Comparison of ENCODE assay signal across 16 cellular contexts in the genomic region with DNA sequence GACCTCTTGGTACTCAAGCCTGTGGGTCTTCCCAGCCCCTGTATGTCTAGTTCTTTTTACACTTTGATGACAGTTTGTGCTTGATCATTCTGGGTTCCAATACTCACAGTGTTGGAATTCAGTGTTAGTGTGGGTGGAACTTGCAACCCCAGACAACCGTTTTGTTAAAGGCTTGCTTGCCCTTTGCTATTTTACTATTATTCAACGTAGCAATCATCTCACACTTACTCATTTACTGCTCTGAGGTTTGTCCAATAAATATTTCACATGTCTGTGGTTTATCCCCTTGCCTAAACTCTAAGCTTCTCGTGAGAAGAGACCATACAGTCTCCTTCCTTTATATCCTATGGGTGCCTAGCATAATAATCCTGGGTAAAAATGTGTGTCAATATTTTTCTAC. TPM values are rescaled to one million over a fixed set of nuclear protein-coding genes. Genes with fewer than 3 reads are reported as not detected.
A peak's percentile ranks its signal among the peaks of the same experiment; 100 is the strongest.
DNase-seq lines count a peak whose midpoint lies in the region; TF ChIP-seq lines count a peak whose summit lies in the region.
"Had no signal": no experiment of that assay in that cellular context is flagged by ENCODE, and none has a peak within 500 bp of the region (broad histone marks: within the 10 kb centered on the region; RNA-seq: fewer than 3 reads in every experiment).

No MANE protein-coding gene starts in this region.

- H3K4me3 ChIP-seq in sigmoid colon (no peak overlapping the region), A673 (ENCODE audit: low read depth, low read length, poor library complexity, severe bottlenecking) (no peak overlapping the region)
- H3K4me3 ChIP-seq: left ventricle myocardium inferior, upper lobe of right lung had no signal

- H3K36me3 ChIP-seq in sigmoid colon (peaks cover 0 to 28% (median 6%) of the 10 kb centered on the region in 4 donors), A673 (ENCODE audit: insufficient read depth, low read length, poor library complexity, severe bottlenecking) (no peaks in the 10 kb centered on the region)

- no TSS peak for BruUV-seq in A673 (replicated peaks; lab: Mats Ljungman, UMichigan)

- H3K27ac Mint-ChIP-seq in HFFc6: peak overlapping the region; percentile 84
- H3K27ac Mint-ChIP-seq: IgD-negative memory B cell, T-helper 17 cell had no signal

- TF ChIP-seq CTCF in HFFc6 (IDR thresholded peaks at IDR 0.05) (no peak), sigmoid colon (IDR thresholded peaks at IDR 0.05) (no peak), A673 (conservative IDR thresholded peaks at IDR 0.05; ENCODE audit: low read depth, low read length) (no peak)

- H3K27me3 Mint-ChIP-seq in HFFc6 (ENCODE audit: insufficient read depth): peaks cover 10% of the 10 kb centered on the region
- H3K27me3 Mint-ChIP-seq: IgD-negative memory B cell had no signal

- no peak for TF ChIP-seq POLR2A in sigmoid colon (IDR thresholded peaks at IDR 0.05)

- CTCF ChIA-PET in A673 (lab: Charles Lee): no interaction called here

- H3K9me3 Mint-ChIP-seq in HFFc6: no peaks in the 10 kb centered on the region
- H3K9me3 Mint-ChIP-seq: IgD-negative memory B cell had no signal

- peaks cover 32% of the 10 kb centered on the region for H3K4me1 Mint-ChIP-seq in HFFc6 (ENCODE audit: low read depth)

- TF ChIP-seq EP300 in sigmoid colon (IDR thresholded peaks at IDR 0.05): no peak

- in situ Hi-C loops in ACHN (cut with HindIII; ENCODE audit: low pct_ligation_motif_present, low pct_unique_long_range_greater_than_20kb, low sequenced_read_pairs): no loop called here

- DNase-seq in ACHN: peak; percentile 72
- peak; percentile 96 for DNase-seq in HFFc6
- DNase-seq in amniotic stem cell (lab: John Stamatoyannopoulos, UW): peak; percentile 37
- peak; percentile 91 for DNase-seq in glomerular visceral epithelial cell (ENCODE audit: extremely low spot score)
- no peak for DNase-seq in pons (ENCODE audit: low spot score)
- DNase-seq in sigmoid colon: no peak
- DNase-seq in HUDEP-2 (lab: John Stamatoyannopoulos, UW; ENCODE audit: unreplicated experiment in 76 of 76): no peak
- DNase-seq in A673 (ENCODE audit: low spot score): no peak
- DNase-seq: activated effector memory CD4-positive, alpha-beta T cell treated with anti-CD3 and anti-CD28 coated beads, Interleukin-2, amount 50 U/mL, for 16 hours; AML-193; left ventricle myocardium inferior; NCI-H187 treated with DMSO at 0.1 percent for 48 hours; stimulated activated CD8-positive, alpha-beta memory T cell treated with anti-CD3 and anti-CD28 coated beads, Interleukin-4, amount 100 ng/mL, for 48 hours; T-helper 17 cell; upper lobe of right lung had no signal

- peaks cover 37% of the 10 kb centered on the region for H3K36me3 Mint-ChIP-seq in HFFc6 (ENCODE audit: low read depth)
- H3K36me3 Mint-ChIP-seq: IgD-negative memory B cell had no signal

- H3K4me1 ChIP-seq in sigmoid colon (no peaks in the 10 kb centered on the region), A673 (ENCODE audit: insufficient read depth, low read length, poor library complexity, severe bottlenecking) (no peaks in the 10 kb centered on the region)
- H3K4me1 ChIP-seq: upper lobe of right lung had no signal

- intact Hi-C loops in sigmoid colon (cut with DNase I): no loop called here
- intact Hi-C loops in A673 (cut with micrococcal nuclease; ENCODE audit: unreplicated experiment): no loop called here

- POLR2A ChIA-PET in A673 (lab: Charles Lee; ENCODE audit: low non-redundant PET): no interaction called here

- no peaks in the 10 kb centered on the region for H3K9me3 ChIP-seq in sigmoid colon
- no peaks in the 10 kb centered on the region for H3K9me3 ChIP-seq in A673 (ENCODE audit: low read depth, low read length, poor library complexity, severe bottlenecking)
- H3K9me3 ChIP-seq: left ventricle myocardium inferior, upper lobe of right lung had no signal

- 66 to 76% methylated on average over 3 of the region's 3 CpGs for WGBS in sigmoid colon, 2 donors

- peak overlapping the region; percentile 18 for H3K4me3 Mint-ChIP-seq in HFFc6
- H3K4me3 Mint-ChIP-seq: IgD-negative memory B cell, T-helper 17 cell had no signal

- H3K27ac ChIP-seq in sigmoid colon: no peak overlapping the region
- no peak overlapping the region for H3K27ac ChIP-seq in A673 (ENCODE audit: low read depth, low read length, poor library complexity, severe bottlenecking)
- H3K27ac ChIP-seq: left ventricle myocardium inferior, upper lobe of right lung had no signal

- H3K27me3 ChIP-seq in sigmoid colon (no peaks in the 10 kb centered on the region), A673 (replicated peaks; ENCODE audit: insufficient read depth, low read depth, low read length, poor library complexity) (no peaks in the 10 kb centered on the region)
- H3K27me3 ChIP-seq: upper lobe of right lung had no signal

RNA-seq across cellular contexts. Expression of a gene that starts 15.3 kb away (rescaled TPM):
- 10 to 100 TPM; 17.1 to 20.4 (median 19.2) TPM for total RNA-seq in HFFc6 (2021; fragmentation: NEBNext Ultra II Directional; extraction: Animal tissue kit (Norgen Biotek cat#: 25700))
- total RNA-seq in sigmoid colon: 10 to 100 TPM; 25.5 to 30.1 (median 25.7) TPM
- 10 to 100 TPM; 27.6 to 72.1 (median 49.9) TPM for polyA plus RNA-seq in sigmoid colon
- total RNA-seq in A673 (2021): 9.2 and 12.9 TPM in 2 replicates

Comparison
In these comparisons a context has a peak if more than half of its experiments do, and no peak if none do; other contexts are left out.
1. DNase-seq: peak in ACHN (single experiment), HFFc6 (single experiment), amniotic stem cell (single experiment) and glomerular visceral epithelial cell (single experiment); none in pons (single experiment), sigmoid colon (single experiment), HUDEP-2 (0 of 76) and A673 (single experiment).